Comparison of ENCODE assay signal across 30 cellular contexts in the genomic region with DNA sequence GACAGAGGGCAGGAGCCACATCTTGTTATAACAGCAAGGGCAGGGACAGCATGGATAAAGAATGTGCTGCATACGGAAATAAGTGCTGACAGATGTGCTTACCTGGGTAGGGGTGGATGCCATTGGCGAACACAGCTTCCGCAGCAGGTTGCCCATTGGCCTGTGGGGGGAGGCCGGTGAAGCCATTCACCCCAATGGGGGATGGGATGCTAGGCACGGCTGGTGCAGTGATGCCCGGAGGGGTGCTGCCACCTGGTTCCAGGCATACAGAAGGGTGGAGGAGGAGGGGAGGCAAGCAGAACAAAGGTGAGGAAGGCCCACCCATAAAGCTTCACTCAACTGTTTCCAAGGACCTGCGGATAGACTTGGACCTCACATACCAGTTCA.
DNase-seq lines count a peak whose midpoint lies in the region; ATAC-seq, FAIRE-seq and TF ChIP-seq lines count a peak whose summit lies in the region.
"Had no signal": no experiment of that assay in that cellular context is flagged by ENCODE, and none has a peak within 500 bp of the region (broad histone marks: within the 10 kb centered on the region; RNA-seq: fewer than 3 reads in every experiment).

No MANE protein-coding gene starts in this region.

- dilution Hi-C loops in endothelial cell of umbilical vein (cut with MboI; ENCODE audit: extremely low pct_ligation_motif_present, low sequenced_read_pairs): no loop called here

- ATAC-seq in Right ventricle myocardium superior (ENCODE audit: poor library complexity): no peak
- ATAC-seq: CD8-positive, alpha-beta T cell had no signal

- no peak overlapping the region for H3K14ac ChIP-seq in trophoblast cell (ENCODE audit: low read length)

- TF ChIP-seq CTCF in endothelial cell of umbilical vein (IDR thresholded peaks at IDR 0.05; ENCODE audit: extremely low read depth in 1 of 2, insufficient read depth in 1 of 2, low read depth in 1 of 2, low read length in 2 of 2) (no peak), osteoblast (IDR thresholded peaks at IDR 0.05; ENCODE audit: extremely low read depth, low read depth, low read length) (no peak), nephron progenitor cell (IDR thresholded peaks at IDR 0.05) (no peak)

- H3K27me3 ChIP-seq in endothelial cell of umbilical vein (ENCODE audit: control insufficient read depth in 2 of 2, insufficient read depth in 2 of 2, low read length in 2 of 2) (peaks cover 4 to 9% of the 10 kb centered on the region in 2 experiments), osteoblast (ENCODE audit: insufficient read depth, low read length) (peaks cover 19% of the 10 kb centered on the region), trophoblast cell (ENCODE audit: insufficient read depth, low read length) (no peaks in the 10 kb centered on the region)
- H3K27me3 ChIP-seq: BE2C; BLaER1; BLaER1 treated with 17β-estradiol and CSF1 and Interleukin-3, amounts not matched to agents 10 nM and 100 nM had no signal

- H3K27ac ChIP-seq in endothelial cell of umbilical vein (ENCODE audit: insufficient read depth, low read depth, low read length) (no peak overlapping the region), osteoblast (ENCODE audit: low read depth, low read length) (no peak overlapping the region), trophoblast cell (ENCODE audit: low read depth, low read length) (no peak overlapping the region)
- H3K27ac ChIP-seq: 22Rv1; A549; BLaER1; BLaER1 treated with 17β-estradiol and CSF1 and Interleukin-3, amounts not matched to agents 10 nM and 100 nM; C4-2B had no signal

- H3K27ac Mint-ChIP-seq in nephron progenitor cell: no peak overlapping the region
- H3K27ac Mint-ChIP-seq: B cell; CD4-positive, alpha-beta memory T cell; CD4-positive, alpha-beta T cell; CD8-positive, alpha-beta memory T cell; CD8-positive, alpha-beta T cell had no signal

- H3K23ac ChIP-seq in trophoblast cell (ENCODE audit: low read length): no peak overlapping the region

- no peak overlapping the region for H3K4me2 ChIP-seq in endothelial cell of umbilical vein (ENCODE audit: insufficient read depth, low read length)
- H3K4me2 ChIP-seq in osteoblast (ENCODE audit: insufficient read depth, low read length): no peak overlapping the region
- no peak overlapping the region for H3K4me2 ChIP-seq in trophoblast cell (ENCODE audit: low read length)
- H3K4me2 ChIP-seq: A549; BLaER1; BLaER1 treated with 17β-estradiol and CSF1 and Interleukin-3, amounts not matched to agents 10 nM and 100 nM had no signal

- no peak overlapping the region for H4K8ac ChIP-seq in trophoblast cell (ENCODE audit: low read depth, low read length)

- H3K4me1 Mint-ChIP-seq in nephron progenitor cell: peaks cover 2% of the 10 kb centered on the region
- H3K4me1 Mint-ChIP-seq: CD14-positive monocyte had no signal

- POLR2A ChIA-PET in endothelial cell of umbilical vein (lab: Charles Lee): no interaction called here

- H3K4me1 ChIP-seq in endothelial cell of umbilical vein (ENCODE audit: control insufficient read depth, extremely low read depth, insufficient read depth, low read length) (no peaks in the 10 kb centered on the region), osteoblast (ENCODE audit: insufficient read depth, low read length) (no peaks in the 10 kb centered on the region), trophoblast cell (ENCODE audit: control insufficient read depth in 1 of 2, insufficient read depth in 2 of 2, low read length in 2 of 2) (no peaks in the 10 kb centered on the region)
- H3K4me1 ChIP-seq: A549, BE2C, BLaER1, Caco-2 had no signal

- no peak overlapping the region for H4K91ac ChIP-seq in trophoblast cell (ENCODE audit: low read depth, low read length)

- peaks cover 19% of the 10 kb centered on the region for H3K27me3 Mint-ChIP-seq in nephron progenitor cell (ENCODE audit: low read depth, poor library complexity)

- no peaks in the 10 kb centered on the region for H3K9me1 ChIP-seq in endothelial cell of umbilical vein (replicated peaks; ENCODE audit: control insufficient read depth, extremely low read depth, insufficient read depth, low read length)

- intact Hi-C loops in Right ventricle myocardium superior (cut with DNase I) (no loop called here), cardiac septum (cut with DNase I) (no loop called here), endothelial cell of umbilical vein (cut with micrococcal nuclease) (no loop called here), posterior vena cava (cut with DNase I) (no loop called here)

- H3K36me3 Mint-ChIP-seq in nephron progenitor cell (ENCODE audit: low read depth): no peaks in the 10 kb centered on the region
- H3K36me3 Mint-ChIP-seq: CD14-positive monocyte; CD4-positive, alpha-beta memory T cell; CD4-positive, CD25-positive, alpha-beta regulatory T cell; CD8-positive, alpha-beta memory T cell; CD8-positive, alpha-beta T cell had no signal

- no peak overlapping the region for H2BK5ac ChIP-seq in trophoblast cell (ENCODE audit: low read depth, low read length, poor library complexity)

- no peak overlapping the region for H3K9ac ChIP-seq in endothelial cell of umbilical vein (replicated peaks; ENCODE audit: extremely low read depth, insufficient read depth, low read length)
- no peak overlapping the region for H3K9ac ChIP-seq in trophoblast cell (ENCODE audit: low read length)
- H3K9ac ChIP-seq: BLaER1; BLaER1 treated with 17β-estradiol and CSF1 and Interleukin-3, amounts not matched to agents 10 nM and 100 nM had no signal

- CTCF ChIA-PET in endothelial cell of umbilical vein (lab: Charles Lee): no interaction called here

- no CpG with 5 or more reads among the region's 7 CpGs for WGBS in trophoblast cell (ENCODE audit: extremely low coverage, insufficient coverage, insufficient read length)

- peak; percentile 4 for FAIRE-seq in endothelial cell of umbilical vein (lab: Jason Lieb, UNC)
- FAIRE-seq: A204.1, A549, D721Med had no signal

- no TSS peak for BruUV-seq in endothelial cell of umbilical vein (replicated peaks; lab: Mats Ljungman, UMichigan)

- no peaks in the 10 kb centered on the region for H3K79me1 ChIP-seq in trophoblast cell (ENCODE audit: low read length)

- H2AFZ ChIP-seq in endothelial cell of umbilical vein (ENCODE audit: low read depth, low read length) (no peak overlapping the region), osteoblast (ENCODE audit: low read length) (no peak overlapping the region), trophoblast cell (ENCODE audit: insufficient read depth, low read length, poor library complexity) (no peak overlapping the region)

- no peak overlapping the region for H3K18ac ChIP-seq in trophoblast cell (ENCODE audit: low read length)

- no peak for TF ChIP-seq POLR2A in endothelial cell of umbilical vein (IDR thresholded peaks at IDR 0.05; ENCODE audit: low read depth, low read length)

- no peak overlapping the region for H2BK12ac ChIP-seq in trophoblast cell (ENCODE audit: low read length)

- H4K20me1 ChIP-seq in endothelial cell of umbilical vein (replicated peaks; ENCODE audit: control insufficient read depth, extremely low read depth, insufficient read depth, low read length) (no peaks in the 10 kb centered on the region), osteoblast (ENCODE audit: insufficient read depth, low read length) (no peaks in the 10 kb centered on the region)

- H3K4ac ChIP-seq in trophoblast cell (ENCODE audit: low read depth, low read length): no peak overlapping the region

- H3K4me3 Mint-ChIP-seq in nephron progenitor cell: no peak overlapping the region
- H3K4me3 Mint-ChIP-seq: B cell; CD14-positive monocyte; CD4-positive, alpha-beta memory T cell; CD4-positive, alpha-beta T cell; CD4-positive, CD25-positive, alpha-beta regulatory T cell; CD8-positive, alpha-beta memory T cell; CD8-positive, alpha-beta T cell had no signal

- no peak overlapping the region for H2BK120ac ChIP-seq in trophoblast cell (ENCODE audit: insufficient read depth, low read length, poor library complexity)

- peak; percentile 14 for DNase-seq in Right ventricle myocardium superior
- DNase-seq in cardiac septum (ENCODE audit: low spot score): no peak
- DNase-seq in endothelial cell of umbilical vein (ENCODE audit: low read depth, low spot score): no peak
- peak; percentile 49 for DNase-seq in osteoblast (ENCODE audit: insufficient read length, low spot score, missing footprints)
- DNase-seq in trophoblast cell: no peak
- no peak for DNase-seq in epidermal melanocyte (ENCODE audit: insufficient read length, low spot score)
- no peak for DNase-seq in nephron progenitor cell
- DNase-seq in posterior vena cava (ENCODE audit: low spot score): no peak
- DNase-seq: 8988T, BE2C, COR-L47, DMS 273 treated with DMSO at 0.1 percent for 48 hours, DMS153, DMS79, DMS79 treated with DMSO at 0.1 percent for 48 hours had no signal

- no peaks in the 10 kb centered on the region for H3K9me3 ChIP-seq in endothelial cell of umbilical vein (replicated peaks; ENCODE audit: control insufficient read depth, insufficient read depth, low read length)
- H3K9me3 ChIP-seq in osteoblast (ENCODE audit: low read depth, low read length): no peaks in the 10 kb centered on the region
- H3K9me3 ChIP-seq in trophoblast cell (ENCODE audit: insufficient read depth, low read depth, low read length): peaks cover 11% of the 10 kb centered on the region
- H3K9me3 ChIP-seq: A549, BE2C, Caco-2 had no signal

- H3K79me2 ChIP-seq in endothelial cell of umbilical vein (ENCODE audit: control insufficient read depth, insufficient read depth, low read length) (no peaks in the 10 kb centered on the region), osteoblast (ENCODE audit: insufficient read depth, low read length) (no peaks in the 10 kb centered on the region), trophoblast cell (ENCODE audit: control insufficient read depth, insufficient read depth, low read length, poor library complexity) (no peaks in the 10 kb centered on the region)

- H4K12ac ChIP-seq in trophoblast cell (ENCODE audit: low read depth, low read length): no peak overlapping the region

- peaks cover 7% of the 10 kb centered on the region for H3K9me3 Mint-ChIP-seq in nephron progenitor cell

- H2AK5ac ChIP-seq in trophoblast cell (ENCODE audit: low read length): no peak overlapping the region

- H3K36me3 ChIP-seq in endothelial cell of umbilical vein (ENCODE audit: control insufficient read depth in 2 of 2, extremely low read depth in 1 of 2, insufficient read depth in 2 of 2, low read length in 2 of 2) (no peaks in the 10 kb centered on the region), osteoblast (ENCODE audit: insufficient read depth, low read length) (no peaks in the 10 kb centered on the region), trophoblast cell (ENCODE audit: control insufficient read depth in 1 of 2, insufficient read depth in 2 of 2, low read length in 2 of 2) (no peaks in the 10 kb centered on the region)
- H3K36me3 ChIP-seq: BE2C; BLaER1; BLaER1 treated with 17β-estradiol and CSF1 and Interleukin-3, amounts not matched to agents 10 nM and 100 nM had no signal

- H3K4me3 ChIP-seq in endothelial cell of umbilical vein (replicated peaks in 1 of 3; ENCODE audit: insufficient read depth in 1 of 3, low read depth in 1 of 3, low read length in 3 of 3): no peak overlapping the region
- H3K4me3 ChIP-seq in osteoblast (ENCODE audit: insufficient read depth, low read length): no peak overlapping the region
- H3K4me3 ChIP-seq in trophoblast cell (ENCODE audit: low read depth, low read length): peak overlapping the region; percentile 49
- H3K4me3 ChIP-seq: A549; BLaER1; BLaER1 treated with 17β-estradiol and CSF1 and Interleukin-3, amounts not matched to agents 10 nM and 100 nM had no signal

TF ChIP-seq in endothelial cell of umbilical vein, 7 proteins besides CTCF, POLR2A, EP300 and RAD21 (continues in another document):
- TF ChIP-seq MYC (IDR thresholded peaks at IDR 0.05; ENCODE audit: low read depth, low read length): no peak

Comparison
In these comparisons a context has a peak if more than half of its experiments do, and no peak if none do; other contexts are left out.
1. DNase-seq: peak in Right ventricle myocardium superior (single experiment) and osteoblast (single experiment); none in cardiac septum (single experiment), endothelial cell of umbilical vein (single experiment), trophoblast cell (0 of 2), epidermal melanocyte (single experiment), nephron progenitor cell (single experiment) and posterior vena cava (single experiment).